In the genomic region with DNA sequence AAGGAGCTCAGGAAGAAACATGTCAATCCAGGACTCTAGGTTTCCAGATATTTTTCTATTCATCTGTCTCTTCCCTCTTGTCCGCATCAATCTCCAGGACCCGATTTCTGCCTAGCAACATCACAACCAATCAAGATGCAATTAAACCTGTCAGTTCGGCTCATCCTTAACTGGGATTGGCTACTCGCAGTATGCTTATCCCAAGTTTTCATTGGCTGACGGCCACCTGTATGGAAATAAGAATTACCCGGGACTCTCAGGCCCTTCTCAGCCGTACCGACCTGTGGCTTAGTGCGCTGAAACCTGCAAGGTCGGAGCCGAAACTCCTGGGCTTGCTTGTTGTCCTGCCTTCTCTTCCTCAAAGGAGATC, we compare ENCODE assay signal across 8 cellular contexts. TPM values are rescaled to one million over a fixed set of nuclear protein-coding genes. Genes with fewer than 3 reads are reported as not detected.
DNase-seq lines count a peak whose midpoint lies in the region; ATAC-seq and TF ChIP-seq lines count a peak whose summit lies in the region.

No MANE protein-coding gene starts in this region.

- intact Hi-C loops in HCT116 (cut with micrococcal nuclease) (no loop called here), gastrocnemius medialis (cut with DNase I; ENCODE audit: low total_unique reads) (no loop called here)

- H3K4me2 ChIP-seq in HCT116 (ENCODE audit: low read length): peak overlapping the region; percentile 89

- peak overlapping the region; percentile 96 for H2AFZ ChIP-seq in HCT116 (ENCODE audit: low read depth, low read length, poor library complexity, severe bottlenecking)

- TF ChIP-seq POLR2A in HCT116 (IDR thresholded peaks at IDR 0.05; ENCODE audit: borderline replicate concordance, extremely low read depth, insufficient read depth, insufficient read length): no peak
- TF ChIP-seq POLR2A in gastrocnemius medialis (IDR thresholded peaks at IDR 0.05): no peak

- H3K27ac ChIP-seq in CD4-positive, CD25-positive, alpha-beta regulatory T cell (ENCODE audit: insufficient read depth, low read length, poor library complexity, severe bottlenecking): no peak overlapping the region
- H3K27ac ChIP-seq in HCT116 (ENCODE audit: low read depth, low read length) (peak overlapping the region; percentile 11; the same call in 1 of the 2 replicates), caudate nucleus (ENCODE audit: low read depth, low read length) (no peak overlapping the region), gastrocnemius medialis (no peak overlapping the region)

- peak overlapping the region; percentile 9 for H3K4me3 ChIP-seq in CD4-positive, CD25-positive, alpha-beta regulatory T cell (ENCODE audit: low read depth, low read length)
- peak overlapping the region; percentile 29 to 53 for H3K4me3 ChIP-seq in HCT116 (replicated peaks in 1 of 2; ENCODE audit: low read depth in 1 of 2, low read length in 2 of 2)
- peak overlapping the region; percentile 57; the same call in 1 of the 2 replicates for H3K4me3 ChIP-seq in iPS-18c (ENCODE audit: insufficient read depth, low read depth, low read length)
- peak overlapping the region in 3 of 4 donors; percentile 5 to 32 (median 28) for H3K4me3 ChIP-seq in gastrocnemius medialis

- H3K27ac Mint-ChIP-seq in CD4-positive, CD25-positive, alpha-beta regulatory T cell: no peak overlapping the region

- peaks cover 10 to 28% (median 27%) of the 10 kb centered on the region in 4 donors for H3K4me1 Mint-ChIP-seq in CD4-positive, CD25-positive, alpha-beta regulatory T cell

- POLR2A ChIA-PET in HCT116 (lab: Charles Lee): no interaction called here

- no peaks in the 10 kb centered on the region for H3K9me3 ChIP-seq in CD4-positive, CD25-positive, alpha-beta regulatory T cell (ENCODE audit: control insufficient read depth in 2 of 2, low read length in 2 of 2)
- H3K9me3 ChIP-seq in HCT116 (ENCODE audit: control insufficient read depth in 1 of 2, insufficient read depth in 1 of 2, low read depth in 1 of 2, low read length in 2 of 2) (no peaks in the 10 kb centered on the region), iPS-18c (ENCODE audit: control insufficient read depth, insufficient read depth, low read length) (peaks cover 2% of the 10 kb centered on the region), gastrocnemius medialis (no peaks in the 10 kb centered on the region)

- in situ Hi-C loops in gastrocnemius medialis (cut with MboI; ENCODE audit: low sequenced_read_pairs in 4 of 4): no loop called here

- peaks cover 0 to 6% (median 0%) of the 10 kb centered on the region in 7 donors for H3K9me3 Mint-ChIP-seq in CD4-positive, CD25-positive, alpha-beta regulatory T cell

- peak in 1 of 3 donors; percentile 38 for DNase-seq in CD4-positive, CD25-positive, alpha-beta regulatory T cell
- DNase-seq in HCT116 (ENCODE audit: low read depth, low spot score): peak; percentile 95
- DNase-seq in NCI-H524 treated with DMSO at 0.1 percent for 48 hours (lab: John Stamatoyannopoulos, UW): peak; percentile 83
- DNase-seq in caudate nucleus (lab: John Stamatoyannopoulos, UW): peak in 53 of 61 donors; percentile 16 to 95 (median 70)
- DNase-seq in gastrocnemius medialis: peak; percentile 49 to 51

- no peaks in the 10 kb centered on the region for H3K36me3 Mint-ChIP-seq in CD4-positive, CD25-positive, alpha-beta regulatory T cell

- TF ChIP-seq CTCF in HCT116 (IDR thresholded peaks at IDR 0.05 in 2 of 3, conservative IDR thresholded peaks at IDR 0.05 in 1 of 3; ENCODE audit: borderline replicate concordance in 1 of 3, insufficient read depth in 1 of 3, low read depth in 2 of 3, low read length in 2 of 3) (no peak), gastrocnemius medialis (IDR thresholded peaks at IDR 0.05 in 4 of 5, conservative IDR thresholded peaks at IDR 0.05 in 1 of 5) (no peak)

- no peaks in the 10 kb centered on the region for H3K79me2 ChIP-seq in HCT116 (ENCODE audit: insufficient read depth, low read length)

- no TSS peak for BruUV-seq in HCT116 (replicated peaks; lab: Mats Ljungman, UMichigan)

- peaks cover 25% of the 10 kb centered on the region for H3K4me1 ChIP-seq in CD4-positive, CD25-positive, alpha-beta regulatory T cell (ENCODE audit: control insufficient read depth, insufficient read depth, low read length, poor library complexity, severe bottlenecking)
- H3K4me1 ChIP-seq in HCT116 (ENCODE audit: control insufficient read depth in 1 of 2, insufficient read depth in 2 of 2, low read length in 2 of 2) (peaks cover 13 to 23% of the 10 kb centered on the region in 2 experiments), gastrocnemius medialis (peaks cover 0 to 5% of the 10 kb centered on the region in 2 donors)

- H3K36me3 ChIP-seq in CD4-positive, CD25-positive, alpha-beta regulatory T cell (ENCODE audit: control insufficient read depth, insufficient read depth, low read length): no peaks in the 10 kb centered on the region
- no peaks in the 10 kb centered on the region for H3K36me3 ChIP-seq in HCT116 (ENCODE audit: control insufficient read depth in 1 of 2, insufficient read depth in 2 of 2, low read length in 2 of 2)
- H3K36me3 ChIP-seq in gastrocnemius medialis: no peaks in the 10 kb centered on the region

- CTCF ChIA-PET in HCT116 (lab: Charles Lee): interaction anchor here (1.8 kb wide), 1 partner anchor 50 kb away, joined by 7 read pairs; no protein-coding TSS in a partner anchor

- no peak for ATAC-seq in CD4-positive, CD25-positive, alpha-beta regulatory T cell (ENCODE audit: low read depth in 2 of 2)
- ATAC-seq in HCT116: peak; percentile 91
- ATAC-seq in gastrocnemius medialis: peak; percentile 99
- ATAC-seq in GM21576 (IDR thresholded peaks at IDR 0.05; ENCODE audit: unreplicated experiment): no peak
- no peak for ATAC-seq in HG02763 (IDR thresholded peaks at IDR 0.05; ENCODE audit: unreplicated experiment)

- peaks cover 50% of the 10 kb centered on the region for H3K27me3 ChIP-seq in CD4-positive, CD25-positive, alpha-beta regulatory T cell (ENCODE audit: control insufficient read depth, insufficient read depth, low read length)
- H3K27me3 ChIP-seq in HCT116 (ENCODE audit: insufficient read depth, low read length) (peaks cover 8% of the 10 kb centered on the region), gastrocnemius medialis (peaks cover 32 to 42% (median 35%) of the 10 kb centered on the region in 3 donors)

- RAD21 ChIA-PET in HCT116 (lab: Charles Lee; ENCODE audit: low non-redundant PET in 1 of 2, low total read pairs in 2 of 2, uncharacterized antibody in 2 of 2, unreplicated experiment in 2 of 2): interaction anchor here (0.5 to 0.8 kb wide), 2 partner anchors 48 to 311 kb away, joined by 3 to 7 read pairs; no protein-coding TSS in a partner anchor

- no peak for TF ChIP-seq RAD21 in HCT116 (IDR thresholded peaks at IDR 0.05; ENCODE audit: low read depth)

- no peaks in the 10 kb centered on the region for H4K20me1 ChIP-seq in HCT116 (ENCODE audit: insufficient read depth)

- H3K9ac ChIP-seq in HCT116 (ENCODE audit: low read length): peak overlapping the region; percentile 52

- H3K4me3 Mint-ChIP-seq in CD4-positive, CD25-positive, alpha-beta regulatory T cell: peak overlapping the region in 1 of 4 donors; percentile 23

- H3K27me3 Mint-ChIP-seq in CD4-positive, CD25-positive, alpha-beta regulatory T cell: peaks cover 84% of the 10 kb centered on the region

- H3K9me2 ChIP-seq in HCT116 (ENCODE audit: insufficient read depth): no peaks in the 10 kb centered on the region

TF ChIP-seq in HCT116, 20 proteins besides CTCF, POLR2A, EP300 and RAD21:
- TF ChIP-seq CBX3 (IDR thresholded peaks at IDR 0.05; ENCODE audit: low read depth): no peak
- peak; percentile 72 for TF ChIP-seq SP1 (IDR thresholded peaks at IDR 0.05; ENCODE audit: low read depth)

RNA-seq across cellular contexts. Expression of a gene that starts 20.4 kb away (rescaled TPM):
- 228 TPM for total RNA-seq in CD4-positive, CD25-positive, alpha-beta regulatory T cell
- polyA plus RNA-seq in CD4-positive, CD25-positive, alpha-beta regulatory T cell: 100 to 1,000 TPM; 577 to 700 (median 672) TPM
- total RNA-seq in HCT116 (2021; ENCODE audit: unreplicated experiment): 304 TPM
- 610 and 669 TPM in 2 replicates for polyA plus RNA-seq in HCT116 (2012)
- 100 to 1,000 TPM; 428 to 714 (median 580) TPM for total RNA-seq in gastrocnemius medialis

RNA-seq across cellular contexts. Expression of a gene that starts 31.0 kb away (rescaled TPM):
- 209 TPM for total RNA-seq in CD4-positive, CD25-positive, alpha-beta regulatory T cell
- 100 to 1,000 TPM in 3 of 4 donors, 10 to 100 TPM in 1; 91.5 to 119 (median 112) TPM for polyA plus RNA-seq in CD4-positive, CD25-positive, alpha-beta regulatory T cell
- total RNA-seq in HCT116 (2021; ENCODE audit: unreplicated experiment) (42.6 TPM), gastrocnemius medialis (100 to 1,000 TPM; 158 to 385 (median 239) TPM)
- 33.2 and 36.3 TPM in 2 replicates for polyA plus RNA-seq in HCT116 (2012)

RNA-seq across cellular contexts. Expression of a gene that starts 55.5 kb away (rescaled TPM):
- total RNA-seq in CD4-positive, CD25-positive, alpha-beta regulatory T cell: not detected
- polyA plus RNA-seq in CD4-positive, CD25-positive, alpha-beta regulatory T cell: not detected
- total RNA-seq in HCT116 (2021; ENCODE audit: unreplicated experiment) (not detected), gastrocnemius medialis (not detected)
- not detected in 2 replicates for polyA plus RNA-seq in HCT116 (2012)

Comparison
In these comparisons a context has a peak if more than half of its experiments do, and no peak if none do; other contexts are left out.
1. ATAC-seq: peak in HCT116 (single experiment) and gastrocnemius medialis (2 of 2); none in CD4-positive, CD25-positive, alpha-beta regulatory T cell (0 of 2), GM21576 (single experiment) and HG02763 (single experiment).
2. Peak in every context shown above with its lines, with median percentiles within 50 percentile points of each other: H3K4me3 ChIP-seq.